Comparison of ENCODE assay signal across 8 cellular contexts in genomic region chr5:149551227-149552037, GRCh38. TPM values are rescaled to one million over a fixed set of nuclear protein-coding genes. Genes with fewer than 3 reads are reported as not detected.
DNase-seq lines count a peak whose midpoint lies in the region; TF ChIP-seq lines count a peak whose summit lies in the region.

CSNK1A1 (minus strand) TSS chr5:149551439; CDS start chr5:149550964, 475 bp downstream.

- H3K36me3 ChIP-seq in MM.1S (replicated peaks; ENCODE audit: insufficient read depth, low read length) (peaks cover 8% of the 10 kb centered on the region; the same call in 1 of the 2 replicates), neural cell (ENCODE audit: insufficient read depth, low read length) (peaks cover 9% of the 10 kb centered on the region), stomach (peaks cover under 1 to 20% (median 12%) of the 10 kb centered on the region in 4 donors)

- peak in 2 of 4 donors; percentile 76 to 81 for TF ChIP-seq POLR2A in stomach (IDR thresholded peaks at IDR 0.05)

- H4K20me1 ChIP-seq in MM.1S (ENCODE audit: insufficient read depth, low read length) = 0 out of 2 replicates have a peak, but pooled peaks cover 5% of the 10 kb centered on the region
- no peaks in the 10 kb centered on the region for H4K20me1 ChIP-seq in neural cell (ENCODE audit: insufficient read depth)

- WGBS in stomach, 5 donors = 0 to 1% (median 0%) methylated on average over 19 to 67 of the region's 67 CpGs

- peak within 1 kb of the TSS; percentile 86 for H3K27ac ChIP-seq in MM.1S (ENCODE audit: low read length)
- H3K27ac ChIP-seq in neural cell (ENCODE audit: low read length) = peak within 1 kb of the TSS; percentile 99
- peak within 1 kb of the TSS; percentile 94 to 99 (median 98) for H3K27ac ChIP-seq in stomach

- H2AFZ ChIP-seq in MM.1S (ENCODE audit: low read length) (peak within 1 kb of the TSS; percentile 50), neural cell (ENCODE audit: low read depth, low read length) (peak within 1 kb of the TSS; percentile 96)

- H3K9ac ChIP-seq in MM.1S (ENCODE audit: low read length) = peak within 1 kb of the TSS; percentile 99
- peak within 1 kb of the TSS; percentile 100 for H3K9ac ChIP-seq in neural cell (ENCODE audit: low read length)

- H3K79me2 ChIP-seq in MM.1S (ENCODE audit: low read length) = peaks cover 54% of the 10 kb centered on the region
- H3K79me2 ChIP-seq in neural cell (replicated peaks; ENCODE audit: insufficient read depth, low read length) = peaks cover 46% of the 10 kb centered on the region

- H3K4me3 ChIP-seq in MM.1S (ENCODE audit: low read length) (peak within 1 kb of the TSS; percentile 99), neural cell (ENCODE audit: low read length) (peak within 1 kb of the TSS; percentile 99), stomach (peak within 1 kb of the TSS; percentile 68 to 83 (median 80))

- no peaks in the 10 kb centered on the region for H3K9me2 ChIP-seq in MM.1S (replicated peaks; ENCODE audit: insufficient read depth, low read length)
- no peaks in the 10 kb centered on the region for H3K9me2 ChIP-seq in neural cell (ENCODE audit: insufficient read depth, low read length)

- DNase-seq in GF-D8 (lab: John Stamatoyannopoulos, UW) = peak; percentile 93
- peak; percentile 99 for DNase-seq in HCEC 1CT
- DNase-seq in MM.1S = peak; percentile 98
- DNase-seq in SIG-M5 (lab: John Stamatoyannopoulos, UW) = peak; percentile 93
- peak; percentile 98 for DNase-seq in activated gamma-delta T cell (lab: John Stamatoyannopoulos, UW)
- peak; percentile 98 for DNase-seq in fibroblast of the conjunctiva (ENCODE audit: low read depth)
- DNase-seq in stomach = peak; percentile 99

- H3F3A ChIP-seq in MM.1S (ENCODE audit: insufficient read depth, low read length) (peaks cover 22% of the 10 kb centered on the region; the same call in 1 of the 2 replicates), neural cell (ENCODE audit: insufficient read depth, low read length, poor library complexity, severe bottlenecking) (peaks cover 4% of the 10 kb centered on the region)

- peaks cover 13% of the 10 kb centered on the region for H3K4me1 ChIP-seq in MM.1S (ENCODE audit: low read length)
- H3K4me1 ChIP-seq in stomach = peaks cover 26 to 42% (median 33%) of the 10 kb centered on the region in 4 donors

- TF ChIP-seq RAD21 in neural cell (conservative IDR thresholded peaks at IDR 0.05) = peak; percentile 67

- no peaks in the 10 kb centered on the region for H3K27me3 ChIP-seq in MM.1S (replicated peaks; ENCODE audit: insufficient read depth, low read length)
- no peaks in the 10 kb centered on the region for H3K27me3 ChIP-seq in neural cell (ENCODE audit: insufficient read depth, low read depth, low read length)
- H3K27me3 ChIP-seq in stomach = no peaks in the 10 kb centered on the region

- intact Hi-C loops in stomach (cut with DNase I; ENCODE audit: low total_unique reads) = loop anchor here (5.0 kb wide), 1 partner anchor 109 kb away; no protein-coding TSS in a partner anchor

- TF ChIP-seq EP300 in neural cell (conservative IDR thresholded peaks at IDR 0.05; ENCODE audit: poor library complexity, severe bottlenecking) = peak; percentile 55
- no peak for TF ChIP-seq EP300 in stomach (IDR thresholded peaks at IDR 0.05)

- H3K9me3 ChIP-seq in MM.1S (replicated peaks; ENCODE audit: insufficient read depth, low read length) (no peaks in the 10 kb centered on the region), neural cell (ENCODE audit: low read length) (no peaks in the 10 kb centered on the region), stomach (no peaks in the 10 kb centered on the region)

- H3K4me2 ChIP-seq in MM.1S (ENCODE audit: low read depth, low read length) = peak within 1 kb of the TSS; percentile 95
- peak within 1 kb of the TSS; percentile 92 for H3K4me2 ChIP-seq in neural cell (ENCODE audit: low read length)

- TF ChIP-seq CTCF in MM.1S (IDR thresholded peaks at IDR 0.05; ENCODE audit: low read length) (peak; percentile 83), neural cell (IDR thresholded peaks at IDR 0.05; ENCODE audit: poor library complexity, severe bottlenecking) (peak; percentile 91), stomach (IDR thresholded peaks at IDR 0.05) (peak in 5 of 7 experiments; percentile 73 to 94 (median 87))

TF ChIP-seq in neural cell, 6 proteins besides CTCF, POLR2A, EP300 and RAD21:
- TF ChIP-seq EZH2 (IDR thresholded peaks at IDR 0.05; ENCODE audit: borderline replicate concordance, insufficient read depth, low read length, poor library complexity, severe bottlenecking) (no peak), POLR2AphosphoS5 (IDR thresholded peaks at IDR 0.05) (peak; percentile 98), MXI1 (conservative IDR thresholded peaks at IDR 0.05; ENCODE audit: poor library complexity, severe bottlenecking) (peak; percentile 68), REST (IDR thresholded peaks at IDR 0.05; ENCODE audit: borderline replicate concordance) (peak; percentile 92), TAF1 (IDR thresholded peaks at IDR 0.05; ENCODE audit: low read depth) (peak; percentile 99), SMC3 (conservative IDR thresholded peaks at IDR 0.05; ENCODE audit: poor library complexity) (peak; percentile 51)

RNA-seq across cellular contexts. Expression of gene CSNK1A1, which starts in this region (rescaled TPM):
- polyA plus RNA-seq in neural cell = 207 and 217 TPM in 2 replicates
- 404 and 424 TPM in 2 replicates for polyA minus RNA-seq in neural cell
- 100 to 1,000 TPM; 171 to 408 (median 217) TPM for total RNA-seq in stomach
- polyA plus RNA-seq in stomach = 10 to 100 TPM; 60.5 to 95.5 (median 74.8) TPM

Comparison
In these comparisons a context has a peak if more than half of its experiments do, and no peak if none do; other contexts are left out.
1. Peak in every context shown above with its lines: DNase-seq, H3K4me3 ChIP-seq and H3K27ac ChIP-seq.